In genomic region chr16:47143677-47144558, GRCh38 we compare ENCODE assay signal across 8 cellular contexts. TPM values are rescaled to one million over a fixed set of nuclear protein-coding genes. Genes with fewer than 3 reads are reported as not detected.
A peak's percentile ranks its signal among the peaks of the same experiment; 100 is the strongest.
DNase-seq lines count a peak whose midpoint lies in the region; ATAC-seq and TF ChIP-seq lines count a peak whose summit lies in the region.

TSS of gene NETO2 (minus strand) at chr16:47143945. CDS start at chr16:47143612, 333 bp downstream.

- peak within 1 kb of the TSS; percentile 66 for H3K4me3 Mint-ChIP-seq in CD4-positive, alpha-beta T cell
- peak within 1 kb of the TSS; percentile 77 for H3K4me3 Mint-ChIP-seq in activated T-cell treated with anti-CD3 and anti-CD28 coated beads, Interleukin-2, amount 50 U/mL, for 24 hours
- H3K4me3 Mint-ChIP-seq in natural killer cell treated with Interleukin-12 subunit alpha and Interleukin-12 subunit beta and Interleukin-15 and Interleukin-18, amount 100 ng/mL, for 72 hours: peak within 1 kb of the TSS; percentile 94

- DNase-seq in CD4-positive, alpha-beta T cell: peak; percentile 29 to 68 (median 44)
- DNase-seq in GM19240 (ENCODE audit: insufficient read length, low spot score) (peak; percentile 34), OCI-LY7 (ENCODE audit: low spot score) (peak; percentile 16), fibroblast of gingiva (ENCODE audit: low read depth) (peak; percentile 51), substantia nigra (lab: John Stamatoyannopoulos, UW) (peak in 39 of 49 donors; percentile 6 to 73 (median 32))
- peak; percentile 82 for DNase-seq in activated T-cell treated with anti-CD3 and anti-CD28 coated beads, Interleukin-2, amount 50 U/mL, for 24 hours
- peak; percentile 69 for DNase-seq in natural killer cell treated with Interleukin-12 subunit alpha and Interleukin-12 subunit beta and Interleukin-15 and Interleukin-18, amount 100 ng/mL, for 72 hours (ENCODE audit: low spot score)

- no peaks in the 10 kb centered on the region for H3K36me3 Mint-ChIP-seq in CD4-positive, alpha-beta T cell (ENCODE audit: low read depth)
- peaks cover 3% of the 10 kb centered on the region for H3K36me3 Mint-ChIP-seq in activated T-cell treated with anti-CD3 and anti-CD28 coated beads, Interleukin-2, amount 50 U/mL, for 24 hours (ENCODE audit: low read depth)
- no peaks in the 10 kb centered on the region for H3K36me3 Mint-ChIP-seq in natural killer cell treated with Interleukin-12 subunit alpha and Interleukin-12 subunit beta and Interleukin-15 and Interleukin-18, amount 100 ng/mL, for 72 hours

- intact Hi-C loops in CD4-positive, alpha-beta T cell (cut with DNase I, micrococcal nuclease): loop anchor here (2.0 to 10.0 kb wide), 13 partner anchors 107 to 1491 kb away; partner anchors contain the start of genes DNAJA2 (in 2 of the 2), ABCC11 (in 1 of the 2), C16orf87 (in 1 of the 2) and ITFG1 (in 1 of the 2)
- intact Hi-C loops in OCI-LY7 (cut with micrococcal nuclease; ENCODE audit: unreplicated experiment): loop anchor here (2.0 to 10.0 kb wide), 5 partner anchors 171 to 1021 kb away; partner anchors contain the start of genes ITFG1 and PHKB

- H3K27me3 Mint-ChIP-seq in CD4-positive, alpha-beta T cell: peaks cover 21% of the 10 kb centered on the region
- H3K27me3 Mint-ChIP-seq in activated T-cell treated with anti-CD3 and anti-CD28 coated beads, Interleukin-2, amount 50 U/mL, for 24 hours: peaks cover 41% of the 10 kb centered on the region
- H3K27me3 Mint-ChIP-seq in natural killer cell treated with Interleukin-12 subunit alpha and Interleukin-12 subunit beta and Interleukin-15 and Interleukin-18, amount 100 ng/mL, for 72 hours: peaks cover 27 to 28% of the 10 kb centered on the region in 2 donors

- no peaks in the 10 kb centered on the region for H3K9me3 Mint-ChIP-seq in CD4-positive, alpha-beta T cell
- no peaks in the 10 kb centered on the region for H3K9me3 Mint-ChIP-seq in activated T-cell treated with anti-CD3 and anti-CD28 coated beads, Interleukin-2, amount 50 U/mL, for 24 hours
- H3K9me3 Mint-ChIP-seq in natural killer cell treated with Interleukin-12 subunit alpha and Interleukin-12 subunit beta and Interleukin-15 and Interleukin-18, amount 100 ng/mL, for 72 hours: no peaks in the 10 kb centered on the region

- BruUV-seq in OCI-LY7 (replicated peaks; lab: Mats Ljungman, UMichigan): no TSS peak

- POLR2A ChIA-PET in CD4-positive, alpha-beta T cell (lab: Charles Lee): interaction anchor here (1.6 to 4.0 kb wide), 5 partner anchors 12 to 1240 kb away, joined by 4 to 23 read pairs (median 7); partner anchors contain the start of genes DNAJA2, ITFG1 and PHKB
- POLR2A ChIA-PET in OCI-LY7 (lab: Charles Lee): no interaction called here

- H3K27me3 ChIP-seq in CD4-positive, alpha-beta T cell (ENCODE audit: control insufficient read depth, insufficient read depth, low read length): peaks cover 8% of the 10 kb centered on the region

- H3K36me3 ChIP-seq in OCI-LY7 (ENCODE audit: insufficient read depth, low read length): no peaks in the 10 kb centered on the region

- H3K4me1 Mint-ChIP-seq in CD4-positive, alpha-beta T cell (ENCODE audit: low read depth): peaks cover 17% of the 10 kb centered on the region
- H3K4me1 Mint-ChIP-seq in activated T-cell treated with anti-CD3 and anti-CD28 coated beads, Interleukin-2, amount 50 U/mL, for 24 hours (ENCODE audit: low read depth): peaks cover 31% of the 10 kb centered on the region
- peaks cover 14 to 18% of the 10 kb centered on the region in 2 donors for H3K4me1 Mint-ChIP-seq in natural killer cell treated with Interleukin-12 subunit alpha and Interleukin-12 subunit beta and Interleukin-15 and Interleukin-18, amount 100 ng/mL, for 72 hours (ENCODE audit: low read depth in 2 of 2)

- CTCF ChIA-PET in CD4-positive, alpha-beta T cell (lab: Charles Lee): interaction anchor here (0.7 to 3.7 kb wide), 7 partner anchors 11 to 1030 kb away, joined by 3 to 21 read pairs (median 3); no protein-coding TSS in a partner anchor
- CTCF ChIA-PET in OCI-LY7 (lab: Charles Lee; ENCODE audit: unreplicated experiment): interaction anchor here (0.6 kb wide), 1 partner anchor 107 kb away, joined by 3 read pairs; no protein-coding TSS in a partner anchor

- no peaks in the 10 kb centered on the region for H3K79me2 ChIP-seq in OCI-LY7 (ENCODE audit: insufficient read depth, low read depth, low read length)

- TF ChIP-seq CTCF in CD4-positive, alpha-beta T cell (IDR thresholded peaks at IDR 0.05): no peak
- peak; percentile 27 for TF ChIP-seq CTCF in OCI-LY7 (conservative IDR thresholded peaks at IDR 0.05; ENCODE audit: low read length)

- peak; percentile 64 for ATAC-seq in CD4-positive, alpha-beta T cell (ENCODE audit: poor library complexity)
- peak; percentile 64 for ATAC-seq in HG03432 (IDR thresholded peaks at IDR 0.05; ENCODE audit: unreplicated experiment)
- peak; percentile 81 to 88 for ATAC-seq in natural killer cell treated with Interleukin-12 subunit alpha and Interleukin-12 subunit beta and Interleukin-15 and Interleukin-18, amount 100 ng/mL, for 72 hours

- no peaks in the 10 kb centered on the region for H3K9me3 ChIP-seq in CD4-positive, alpha-beta T cell (ENCODE audit: control insufficient read depth, low read length)
- H3K9me3 ChIP-seq in OCI-LY7 (ENCODE audit: low read length): no peaks in the 10 kb centered on the region

- H3K27ac ChIP-seq in CD4-positive, alpha-beta T cell (ENCODE audit: low read depth, low read length): no peak within 1 kb of the TSS
- H3K27ac ChIP-seq in OCI-LY7 (ENCODE audit: low read depth, low read length, poor library complexity, severe bottlenecking) (no peak within 1 kb of the TSS), substantia nigra (ENCODE audit: low read depth, low read length, poor library complexity, severe bottlenecking) (no peak within 1 kb of the TSS)

- peak within 1 kb of the TSS; percentile 72 for H3K4me2 ChIP-seq in OCI-LY7 (ENCODE audit: low read length)

- no peaks in the 10 kb centered on the region for H3K9me2 ChIP-seq in OCI-LY7 (ENCODE audit: insufficient read depth, low read length)

- H4K20me1 ChIP-seq in OCI-LY7 (ENCODE audit: insufficient read depth, low read length): no peaks in the 10 kb centered on the region

- peak within 1 kb of the TSS; percentile 59 for H3K4me3 ChIP-seq in OCI-LY7 (ENCODE audit: low read depth, low read length, poor library complexity, severe bottlenecking)

- H3K4me1 ChIP-seq in OCI-LY7 (ENCODE audit: insufficient read depth, low read length, poor library complexity, severe bottlenecking): peaks cover 19% of the 10 kb centered on the region

- H2AFZ ChIP-seq in OCI-LY7 (ENCODE audit: low read length): 0 out of 2 replicates have a peak within 1 kb of the TSS, but pooled peaks have one; percentile 27

- no peak within 1 kb of the TSS for H3K27ac Mint-ChIP-seq in CD4-positive, alpha-beta T cell
- peak within 1 kb of the TSS; percentile 73 for H3K27ac Mint-ChIP-seq in activated T-cell treated with anti-CD3 and anti-CD28 coated beads, Interleukin-2, amount 50 U/mL, for 24 hours
- peak within 1 kb of the TSS in 1 of 2 donors; percentile 38 for H3K27ac Mint-ChIP-seq in natural killer cell treated with Interleukin-12 subunit alpha and Interleukin-12 subunit beta and Interleukin-15 and Interleukin-18, amount 100 ng/mL, for 72 hours

RNA-seq across cellular contexts. Expression of gene NETO2, which starts in this region (rescaled TPM):
- total RNA-seq in CD4-positive, alpha-beta T cell: 1 to 10 TPM; 1.8 to 1.9 TPM
- total RNA-seq in OCI-LY7 (2014; rRNA removed; shearing (Covaris generic)): 0.05 TPM in 1 of 2 replicates, not detected in the other
- total RNA-seq in OCI-LY7 (2022): 0.11 and 0.15 TPM in 2 replicates
- total RNA-seq in natural killer cell treated with Interleukin-12 subunit alpha and Interleukin-12 subunit beta and Interleukin-15 and Interleukin-18, amount 100 ng/mL, for 72 hours: 10 to 100 TPM in 1 of 2 donors, 1 to 10 TPM in 1; 6.1 to 18.2 TPM

Comparison
In these comparisons a context has a peak if more than half of its experiments do, and no peak if none do; other contexts are left out.
1. Peak in DNase-seq, H3K4me3 ChIP-seq and H3K4me2 ChIP-seq in OCI-LY7; RNA of the gene not detected or under 1 TPM.
2. DNase-seq: peak in every context shown above with its lines; median percentile 82 in activated T-cell treated with anti-CD3 and anti-CD28 coated beads, Interleukin-2, amount 50 U/mL, for 24 hours; 69 in natural killer cell treated with Interleukin-12 subunit alpha and Interleukin-12 subunit beta and Interleukin-15 and Interleukin-18, amount 100 ng/mL, for 72 hours; 51 in fibroblast of gingiva; 44 in CD4-positive, alpha-beta T cell; 34 in GM19240; 32 in substantia nigra; 16 in OCI-LY7.